1 cellular context compared by ENCODE assay signal in genomic region chr1:3564921-3565831, GRCh38.
TF ChIP-seq lines count a peak whose summit lies in the region.

No MANE protein-coding gene starts in this region.

TF ChIP-seq in SK-N-SH treated with all-trans-retinoic acid at 6 μM for 48 hours, 23 proteins besides CTCF, POLR2A, EP300 and RAD21 (continued from another document):
- TF ChIP-seq CSRNP3 (CRISPR knock-in tag; IDR thresholded peaks at IDR 0.05) (no peak), ZC3H10 (CRISPR knock-in tag; IDR thresholded peaks at IDR 0.05) (no peak), PPARA (CRISPR knock-in tag; IDR thresholded peaks at IDR 0.05; ENCODE audit: borderline replicate concordance) (no peak), OSR1 (CRISPR knock-in tag; IDR thresholded peaks at IDR 0.05) (no peak), ESRRG (CRISPR knock-in tag; IDR thresholded peaks at IDR 0.05) (no peak), PATZ1 (CRISPR knock-in tag; IDR thresholded peaks at IDR 0.05; ENCODE audit: borderline replicate concordance) (no peak)
TF ChIP-seq in SK-N-SH treated with all-trans-retinoic acid at 6 μM for 48 hours: peak in this region for 0.
